8 cellular contexts compared by ENCODE assay signal in the genomic region with DNA sequence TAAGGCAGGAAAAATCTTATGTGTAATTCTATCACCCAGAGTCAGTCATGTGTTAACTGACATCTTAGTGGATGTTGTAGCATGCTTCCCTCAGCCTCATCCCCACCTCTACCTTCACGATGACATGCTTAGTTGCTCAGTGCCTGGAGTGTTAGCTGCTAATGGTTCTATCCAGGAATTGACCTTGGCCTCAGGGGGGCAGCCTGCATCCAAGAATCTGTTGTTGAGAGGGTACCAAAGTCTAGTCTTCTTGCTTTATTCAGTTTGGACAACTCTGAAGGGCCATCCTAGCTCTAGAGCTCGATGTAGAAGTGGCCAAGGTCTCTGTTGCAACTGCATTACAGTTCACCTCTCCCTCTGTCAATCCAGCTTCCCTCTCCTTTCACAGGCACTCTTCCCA.
A peak's percentile ranks its signal among the peaks of the same experiment; 100 is the strongest.
DNase-seq lines count a peak whose midpoint lies in the region; ATAC-seq and TF ChIP-seq lines count a peak whose summit lies in the region.

No MANE protein-coding gene starts in this region.

- H3K9me2 ChIP-seq in HCT116 (ENCODE audit: insufficient read depth) = no peaks in the 10 kb centered on the region

- no peaks in the 10 kb centered on the region for H4K20me1 ChIP-seq in HCT116 (ENCODE audit: insufficient read depth)

- no peak overlapping the region for H3K27ac ChIP-seq in HCT116 (ENCODE audit: low read depth, low read length)

- no peak overlapping the region for H3K4me3 ChIP-seq in AG10803 (ENCODE audit: low read length)
- H3K4me3 ChIP-seq in HCT116 (replicated peaks in 1 of 2; ENCODE audit: low read depth in 1 of 2, low read length in 2 of 2) = no peak overlapping the region

- POLR2A ChIA-PET in HCT116 (lab: Charles Lee) = no interaction called here

- no peak overlapping the region for H3K9ac ChIP-seq in HCT116 (ENCODE audit: low read length)

- DNase-seq in AG10803 (ENCODE audit: low read depth) (peak; percentile 58), HCT116 (ENCODE audit: low read depth, low spot score) (peak; percentile 13), glomerular visceral epithelial cell (ENCODE audit: extremely low spot score) (peak; percentile 43), sciatic nerve (ENCODE audit: low spot score) (peak; percentile 73), DMS114 treated with DMSO at 0.1 percent for 48 hours (lab: John Stamatoyannopoulos, UW; ENCODE audit: unreplicated experiment) (no peak)
- no peak for DNase-seq in activated naive CD4-positive, alpha-beta T cell treated with Interleukin-2 at 50 U/mL for 16 hours

- no peak overlapping the region for H2AFZ ChIP-seq in HCT116 (ENCODE audit: low read depth, low read length, poor library complexity, severe bottlenecking)

- H3K4me1 ChIP-seq in HCT116 (ENCODE audit: control insufficient read depth in 1 of 2, insufficient read depth in 2 of 2, low read length in 2 of 2) = no peaks in the 10 kb centered on the region

- peak; percentile 74 for TF ChIP-seq CTCF in AG10803 (conservative IDR thresholded peaks at IDR 0.05; ENCODE audit: low read length)
- TF ChIP-seq CTCF in HCT116 (IDR thresholded peaks at IDR 0.05 in 2 of 3, conservative IDR thresholded peaks at IDR 0.05 in 1 of 3; ENCODE audit: borderline replicate concordance in 1 of 3, insufficient read depth in 1 of 3, low read depth in 2 of 3, low read length in 2 of 3) = peak; percentile 38 to 42 (median 41); a peak in 5 of 6 replicates

- peak; percentile 79 for ATAC-seq in HCT116
- peak; percentile 92 for ATAC-seq in SK-N-SH treated with all-trans-retinoic acid at 6 μM for 48 hours
- peak; percentile 90 for ATAC-seq in sciatic nerve
- no peak for ATAC-seq in GM21825 (IDR thresholded peaks at IDR 0.05; ENCODE audit: unreplicated experiment)

- H3K36me3 ChIP-seq in HCT116 (ENCODE audit: control insufficient read depth in 1 of 2, insufficient read depth in 2 of 2, low read length in 2 of 2) = no peaks in the 10 kb centered on the region

- intact Hi-C loops in HCT116 (cut with micrococcal nuclease) = no loop called here
- intact Hi-C loops in sciatic nerve (cut with DNase I) = no loop called here

- no peaks in the 10 kb centered on the region for H3K27me3 ChIP-seq in HCT116 (ENCODE audit: insufficient read depth, low read length)

- CTCF ChIA-PET in HCT116 (lab: Charles Lee) = interaction anchor here (1.1 to 1.7 kb wide), 2 partner anchors 9 to 528 kb away, joined by 4 to 7 read pairs; no protein-coding TSS in a partner anchor

- H3K79me2 ChIP-seq in HCT116 (ENCODE audit: insufficient read depth, low read length) = no peaks in the 10 kb centered on the region

- H3K9me3 ChIP-seq in HCT116 (ENCODE audit: control insufficient read depth in 1 of 2, insufficient read depth in 1 of 2, low read depth in 1 of 2, low read length in 2 of 2) = no peaks in the 10 kb centered on the region

- RAD21 ChIA-PET in HCT116 (lab: Charles Lee; ENCODE audit: low non-redundant PET in 1 of 2, low total read pairs in 2 of 2, uncharacterized antibody in 2 of 2, unreplicated experiment in 2 of 2) = no interaction called here

- H3K4me2 ChIP-seq in HCT116 (ENCODE audit: low read length) = no peak overlapping the region

- TF ChIP-seq POLR2A in HCT116 (IDR thresholded peaks at IDR 0.05; ENCODE audit: borderline replicate concordance, extremely low read depth, insufficient read depth, insufficient read length) = no peak

- TF ChIP-seq RAD21 in HCT116 (IDR thresholded peaks at IDR 0.05; ENCODE audit: low read depth) = peak; percentile 67

- no TSS peak for BruUV-seq in HCT116 (replicated peaks; lab: Mats Ljungman, UMichigan)

TF ChIP-seq in HCT116, 20 proteins besides CTCF, POLR2A, EP300 and RAD21:
- TF ChIP-seq, protein P1, sequence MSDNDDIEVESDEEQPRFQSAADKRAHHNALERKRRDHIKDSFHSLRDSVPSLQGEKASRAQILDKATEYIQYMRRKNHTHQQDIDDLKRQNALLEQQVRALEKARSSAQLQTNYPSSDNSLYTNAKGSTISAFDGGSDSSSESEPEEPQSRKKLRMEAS (IDR thresholded peaks at IDR 0.05) = no peak
- no peak for TF ChIP-seq POLR2AphosphoS5 (IDR thresholded peaks at IDR 0.05; ENCODE audit: low read depth, low read length)

TF ChIP-seq in SK-N-SH treated with all-trans-retinoic acid at 6 μM for 48 hours, 23 proteins besides CTCF, POLR2A, EP300 and RAD21 (continues in another document):
- TF ChIP-seq, protein P2, sequence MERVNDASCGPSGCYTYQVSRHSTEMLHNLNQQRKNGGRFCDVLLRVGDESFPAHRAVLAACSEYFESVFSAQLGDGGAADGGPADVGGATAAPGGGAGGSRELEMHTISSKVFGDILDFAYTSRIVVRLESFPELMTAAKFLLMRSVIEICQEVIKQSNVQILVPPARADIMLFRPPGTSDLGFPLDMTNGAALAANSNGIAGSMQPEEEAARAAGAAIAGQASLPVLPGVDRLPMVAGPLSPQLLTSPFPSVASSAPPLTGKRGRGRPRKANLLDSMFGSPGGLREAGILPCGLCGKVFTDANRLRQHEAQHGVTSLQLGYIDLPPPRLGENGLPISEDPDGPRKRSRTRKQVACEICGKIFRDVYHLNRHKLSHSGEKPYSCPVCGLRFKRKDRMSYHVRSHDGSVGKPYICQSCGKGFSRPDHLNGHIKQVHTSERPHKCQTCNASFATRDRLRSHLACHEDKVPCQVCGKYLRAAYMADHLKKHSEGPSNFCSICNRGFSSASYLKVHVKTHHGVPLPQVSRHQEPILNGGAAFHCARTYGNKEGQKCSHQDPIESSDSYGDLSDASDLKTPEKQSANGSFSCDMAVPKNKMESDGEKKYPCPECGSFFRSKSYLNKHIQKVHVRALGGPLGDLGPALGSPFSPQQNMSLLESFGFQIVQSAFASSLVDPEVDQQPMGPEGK (CRISPR knock-in tag; IDR thresholded peaks at IDR 0.05; ENCODE audit: borderline replicate concordance) = no peak
- TF ChIP-seq, protein P3, sequence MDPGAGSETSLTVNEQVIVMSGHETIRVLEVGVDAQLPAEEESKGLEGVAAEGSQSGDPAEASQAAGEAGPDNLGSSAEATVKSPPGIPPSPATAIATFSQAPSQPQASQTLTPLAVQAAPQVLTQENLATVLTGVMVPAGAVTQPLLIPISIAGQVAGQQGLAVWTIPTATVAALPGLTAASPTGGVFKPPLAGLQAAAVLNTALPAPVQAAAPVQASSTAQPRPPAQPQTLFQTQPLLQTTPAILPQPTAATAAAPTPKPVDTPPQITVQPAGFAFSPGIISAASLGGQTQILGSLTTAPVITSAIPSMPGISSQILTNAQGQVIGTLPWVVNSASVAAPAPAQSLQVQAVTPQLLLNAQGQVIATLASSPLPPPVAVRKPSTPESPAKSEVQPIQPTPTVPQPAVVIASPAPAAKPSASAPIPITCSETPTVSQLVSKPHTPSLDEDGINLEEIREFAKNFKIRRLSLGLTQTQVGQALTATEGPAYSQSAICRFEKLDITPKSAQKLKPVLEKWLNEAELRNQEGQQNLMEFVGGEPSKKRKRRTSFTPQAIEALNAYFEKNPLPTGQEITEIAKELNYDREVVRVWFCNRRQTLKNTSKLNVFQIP (CRISPR knock-in tag; IDR thresholded peaks at IDR 0.05; ENCODE audit: borderline replicate concordance, low read depth) = no peak
- TF ChIP-seq TOX (CRISPR knock-in tag; IDR thresholded peaks at IDR 0.05; ENCODE audit: borderline replicate concordance) (no peak), ESRRG (CRISPR knock-in tag; IDR thresholded peaks at IDR 0.05) (no peak), BACH2 (CRISPR knock-in tag; IDR thresholded peaks at IDR 0.05; ENCODE audit: borderline replicate concordance) (no peak), ZC3H10 (CRISPR knock-in tag; IDR thresholded peaks at IDR 0.05) (no peak), ZNF565 (CRISPR knock-in tag; conservative IDR thresholded peaks at IDR 0.05; ENCODE audit: low read depth) (no peak), CSDC2 (CRISPR knock-in tag; IDR thresholded peaks at IDR 0.05) (no peak), OSR1 (CRISPR knock-in tag; IDR thresholded peaks at IDR 0.05) (no peak), TCF4 (CRISPR knock-in tag; IDR thresholded peaks at IDR 0.05; ENCODE audit: borderline replicate concordance) (no peak), ARNTL (CRISPR knock-in tag; IDR thresholded peaks at IDR 0.05; ENCODE audit: borderline replicate concordance, low read depth) (no peak), SNAI2 (CRISPR knock-in tag; IDR thresholded peaks at IDR 0.05) (no peak), ZNF8 (CRISPR knock-in tag; IDR thresholded peaks at IDR 0.05) (no peak), PPARA (CRISPR knock-in tag; IDR thresholded peaks at IDR 0.05; ENCODE audit: borderline replicate concordance) (no peak)
- TF ChIP-seq, protein P4, sequence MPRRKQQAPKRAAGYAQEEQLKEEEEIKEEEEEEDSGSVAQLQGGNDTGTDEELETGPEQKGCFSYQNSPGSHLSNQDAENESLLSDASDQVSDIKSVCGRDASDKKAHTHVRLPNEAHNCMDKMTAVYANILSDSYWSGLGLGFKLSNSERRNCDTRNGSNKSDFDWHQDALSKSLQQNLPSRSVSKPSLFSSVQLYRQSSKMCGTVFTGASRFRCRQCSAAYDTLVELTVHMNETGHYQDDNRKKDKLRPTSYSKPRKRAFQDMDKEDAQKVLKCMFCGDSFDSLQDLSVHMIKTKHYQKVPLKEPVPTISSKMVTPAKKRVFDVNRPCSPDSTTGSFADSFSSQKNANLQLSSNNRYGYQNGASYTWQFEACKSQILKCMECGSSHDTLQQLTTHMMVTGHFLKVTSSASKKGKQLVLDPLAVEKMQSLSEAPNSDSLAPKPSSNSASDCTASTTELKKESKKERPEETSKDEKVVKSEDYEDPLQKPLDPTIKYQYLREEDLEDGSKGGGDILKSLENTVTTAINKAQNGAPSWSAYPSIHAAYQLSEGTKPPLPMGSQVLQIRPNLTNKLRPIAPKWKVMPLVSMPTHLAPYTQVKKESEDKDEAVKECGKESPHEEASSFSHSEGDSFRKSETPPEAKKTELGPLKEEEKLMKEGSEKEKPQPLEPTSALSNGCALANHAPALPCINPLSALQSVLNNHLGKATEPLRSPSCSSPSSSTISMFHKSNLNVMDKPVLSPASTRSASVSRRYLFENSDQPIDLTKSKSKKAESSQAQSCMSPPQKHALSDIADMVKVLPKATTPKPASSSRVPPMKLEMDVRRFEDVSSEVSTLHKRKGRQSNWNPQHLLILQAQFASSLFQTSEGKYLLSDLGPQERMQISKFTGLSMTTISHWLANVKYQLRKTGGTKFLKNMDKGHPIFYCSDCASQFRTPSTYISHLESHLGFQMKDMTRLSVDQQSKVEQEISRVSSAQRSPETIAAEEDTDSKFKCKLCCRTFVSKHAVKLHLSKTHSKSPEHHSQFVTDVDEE (CRISPR knock-in tag; IDR thresholded peaks at IDR 0.05) = no peak

Comparison
In these comparisons a context has a peak if more than half of its experiments do, and no peak if none do; other contexts are left out.
1. DNase-seq: peak in AG10803 (single experiment), HCT116 (single experiment), glomerular visceral epithelial cell (single experiment) and sciatic nerve (single experiment); none in DMS114 treated with DMSO at 0.1 percent for 48 hours (single experiment) and activated naive CD4-positive, alpha-beta T cell treated with Interleukin-2 at 50 U/mL for 16 hours (single experiment).